ENCODE assay signal across 8 cellular contexts in genomic region chr1:180953791-180954721, GRCh38. TPM values are rescaled to one million over a fixed set of nuclear protein-coding genes. Genes with fewer than 3 reads are reported as not detected.
DNase-seq lines count a peak whose midpoint lies in the region; ATAC-seq lines count a peak whose summit lies in the region.

No MANE protein-coding gene starts in this region.

- peak overlapping the region; percentile 51 for H2BK5ac ChIP-seq in mesenchymal stem cell (ENCODE audit: low read depth, low read length, poor library complexity, severe bottlenecking)

- H2BK15ac ChIP-seq in mesenchymal stem cell (ENCODE audit: low read depth, poor library complexity, severe bottlenecking): no peak overlapping the region

- 81% methylated on average over 82 of the region's 94 CpGs for WGBS in mesenchymal stem cell

- no peak overlapping the region for H4K91ac ChIP-seq in mesenchymal stem cell (ENCODE audit: low read length)

- H3K18ac ChIP-seq in mesenchymal stem cell (ENCODE audit: low read depth in 1 of 2, low read length in 2 of 2): peak overlapping the region in 1 of 2 experiments; percentile 19

- H3K14ac ChIP-seq in mesenchymal stem cell (ENCODE audit: low read length in 2 of 2): no peak overlapping the region

- peak overlapping the region; percentile 45 for H3K4me2 ChIP-seq in mesenchymal stem cell (ENCODE audit: low read length, poor library complexity, severe bottlenecking)

- peaks cover 24 to 50% of the 10 kb centered on the region in 2 experiments for H3K36me3 ChIP-seq in mesenchymal stem cell (ENCODE audit: control insufficient read depth in 1 of 2, insufficient read depth in 2 of 2, low read depth in 1 of 2, low read length in 2 of 2)

- no peak overlapping the region for H3K23ac ChIP-seq in mesenchymal stem cell (ENCODE audit: low read length in 2 of 2)

- no peak overlapping the region for H3K27ac ChIP-seq in mesenchymal stem cell (ENCODE audit: low read length, poor library complexity, severe bottlenecking)

- H2BK120ac ChIP-seq in mesenchymal stem cell (ENCODE audit: low read depth, low read length): no peak overlapping the region

- H2BK12ac ChIP-seq in mesenchymal stem cell (ENCODE audit: low read length in 2 of 2): no peak overlapping the region

- peaks cover 19% of the 10 kb centered on the region for H3K79me1 ChIP-seq in mesenchymal stem cell (replicated peaks; ENCODE audit: low read length, poor library complexity, severe bottlenecking)

- peak; percentile 72 for ATAC-seq in GM18909 (IDR thresholded peaks at IDR 0.05; ENCODE audit: poor library complexity, unreplicated experiment)
- ATAC-seq in HG03342 (IDR thresholded peaks at IDR 0.05; ENCODE audit: unreplicated experiment): peak; percentile 68
- no peak for ATAC-seq in GM18873 (IDR thresholded peaks at IDR 0.05; ENCODE audit: low FRiP score, unreplicated experiment)

- H3K4ac ChIP-seq in mesenchymal stem cell (ENCODE audit: low read depth in 1 of 2, low read length in 2 of 2): no peak overlapping the region

- in situ Hi-C loops in ACHN (cut with HindIII; ENCODE audit: low pct_ligation_motif_present, low pct_unique_long_range_greater_than_20kb, low sequenced_read_pairs): no loop called here

- peak overlapping the region; percentile 35 for H4K8ac ChIP-seq in mesenchymal stem cell (ENCODE audit: low read length)

- peaks cover 17% of the 10 kb centered on the region for H3K4me1 ChIP-seq in mesenchymal stem cell (ENCODE audit: control insufficient read depth, insufficient read depth, low read depth, low read length)

- no peak overlapping the region for H2AK5ac ChIP-seq in mesenchymal stem cell (ENCODE audit: low read length, severe bottlenecking)

- H3K9ac ChIP-seq in mesenchymal stem cell (ENCODE audit: low read length): peak overlapping the region; percentile 70

- DNase-seq in ACHN (peak; percentile 75), cerebellar cortex (ENCODE audit: low spot score) (peak; percentile 71), mesenchymal stem cell (peak; percentile 12)
- peak; percentile 53 for DNase-seq in activated CD4-positive, alpha-beta T cell treated with anti-CD3 and anti-CD28 coated beads for 1 hour
- peak; percentile 57 for DNase-seq in stimulated activated CD8-positive, alpha-beta memory T cell treated with anti-CD3 and anti-CD28 coated beads, Interleukin-4, amount 100 ng/mL, for 24 hours (ENCODE audit: low read depth)

- H3K9me3 ChIP-seq in mesenchymal stem cell (ENCODE audit: control insufficient read depth, low read length): no peaks in the 10 kb centered on the region

- peak overlapping the region; percentile 50 to 75 for H3K4me3 ChIP-seq in mesenchymal stem cell (ENCODE audit: insufficient read depth in 1 of 2, low read depth in 1 of 2, low read length in 2 of 2)

- H3K27me3 ChIP-seq in mesenchymal stem cell (ENCODE audit: control insufficient read depth in 1 of 2, insufficient read depth in 1 of 2, low read length in 2 of 2): no peaks in the 10 kb centered on the region

- H2AFZ ChIP-seq in mesenchymal stem cell (ENCODE audit: low read depth, low read length): peak overlapping the region; percentile 49

RNA-seq across cellular contexts. Expression of gene KIAA1614, which starts 41.4 kb away (rescaled TPM):
- 1.6 TPM for polyA plus RNA-seq in mesenchymal stem cell (2013, experiment 1 of 2)
- polyA plus RNA-seq in mesenchymal stem cell (2013, experiment 2 of 2): 1.8 TPM

Comparison
In these comparisons a context has a peak if more than half of its experiments do, and no peak if none do; other contexts are left out.
1. DNase-seq: peak in every context shown above with its lines; median percentile 75 in ACHN; 71 in cerebellar cortex; 57 in stimulated activated CD8-positive, alpha-beta memory T cell treated with anti-CD3 and anti-CD28 coated beads, Interleukin-4, amount 100 ng/mL, for 24 hours; 53 in activated CD4-positive, alpha-beta T cell treated with anti-CD3 and anti-CD28 coated beads for 1 hour; 12 in mesenchymal stem cell.